Comparison of ENCODE assay signal across 1 cellular context in the genomic region with DNA sequence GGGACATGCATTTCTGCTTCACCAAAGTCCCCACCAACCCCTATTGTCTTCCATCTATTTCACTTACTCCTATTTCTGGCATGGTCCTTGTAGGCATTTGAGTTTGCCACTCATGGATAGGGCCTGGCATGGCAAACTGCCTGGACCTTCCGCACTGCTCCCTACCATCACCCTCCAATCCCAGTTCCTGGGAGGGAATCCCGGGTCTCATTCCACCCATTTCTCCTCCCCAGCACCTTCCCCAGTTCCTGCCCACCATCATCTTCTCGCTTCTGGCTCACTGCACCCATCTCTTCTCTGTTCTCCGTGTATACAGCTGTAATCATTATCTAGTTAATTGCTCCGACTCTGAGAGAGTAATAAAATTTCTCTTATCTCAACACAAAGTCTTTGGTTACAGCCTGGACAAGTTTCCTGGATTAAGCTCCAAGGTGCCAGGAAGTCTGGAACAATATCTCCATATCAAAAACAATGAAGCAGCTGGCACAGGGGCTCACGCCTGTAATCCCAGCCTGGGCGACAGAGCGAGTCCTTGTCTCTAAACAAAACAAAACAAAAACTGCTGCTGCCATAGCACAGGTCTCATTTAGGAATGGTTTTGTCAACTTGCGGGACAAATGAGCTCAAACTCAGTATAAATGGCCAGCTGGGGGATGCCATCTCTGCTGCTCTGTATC.
TF ChIP-seq lines count a peak whose summit lies in the region.

No MANE protein-coding gene starts in this region.

TF ChIP-seq in SK-N-SH, 30 proteins besides CTCF, POLR2A, EP300 and RAD21 (continued from another document):
- TF ChIP-seq, protein P1, sequence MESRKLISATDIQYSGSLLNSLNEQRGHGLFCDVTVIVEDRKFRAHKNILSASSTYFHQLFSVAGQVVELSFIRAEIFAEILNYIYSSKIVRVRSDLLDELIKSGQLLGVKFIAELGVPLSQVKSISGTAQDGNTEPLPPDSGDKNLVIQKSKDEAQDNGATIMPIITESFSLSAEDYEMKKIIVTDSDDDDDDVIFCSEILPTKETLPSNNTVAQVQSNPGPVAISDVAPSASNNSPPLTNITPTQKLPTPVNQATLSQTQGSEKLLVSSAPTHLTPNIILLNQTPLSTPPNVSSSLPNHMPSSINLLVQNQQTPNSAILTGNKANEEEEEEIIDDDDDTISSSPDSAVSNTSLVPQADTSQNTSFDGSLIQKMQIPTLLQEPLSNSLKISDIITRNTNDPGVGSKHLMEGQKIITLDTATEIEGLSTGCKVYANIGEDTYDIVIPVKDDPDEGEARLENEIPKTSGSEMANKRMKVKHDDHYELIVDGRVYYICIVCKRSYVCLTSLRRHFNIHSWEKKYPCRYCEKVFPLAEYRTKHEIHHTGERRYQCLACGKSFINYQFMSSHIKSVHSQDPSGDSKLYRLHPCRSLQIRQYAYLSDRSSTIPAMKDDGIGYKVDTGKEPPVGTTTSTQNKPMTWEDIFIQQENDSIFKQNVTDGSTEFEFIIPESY (IDR thresholded peaks at IDR 0.05; ENCODE audit: borderline replicate concordance, low read depth), result no peak
- TF ChIP-seq, protein P2, sequence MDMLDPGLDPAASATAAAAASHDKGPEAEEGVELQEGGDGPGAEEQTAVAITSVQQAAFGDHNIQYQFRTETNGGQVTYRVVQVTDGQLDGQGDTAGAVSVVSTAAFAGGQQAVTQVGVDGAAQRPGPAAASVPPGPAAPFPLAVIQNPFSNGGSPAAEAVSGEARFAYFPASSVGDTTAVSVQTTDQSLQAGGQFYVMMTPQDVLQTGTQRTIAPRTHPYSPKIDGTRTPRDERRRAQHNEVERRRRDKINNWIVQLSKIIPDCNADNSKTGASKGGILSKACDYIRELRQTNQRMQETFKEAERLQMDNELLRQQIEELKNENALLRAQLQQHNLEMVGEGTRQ (IDR thresholded peaks at IDR 0.05; ENCODE audit: borderline replicate concordance, low read depth, low read length), result no peak
